ENCODE assay signal across 22 cellular contexts in the genomic region with DNA sequence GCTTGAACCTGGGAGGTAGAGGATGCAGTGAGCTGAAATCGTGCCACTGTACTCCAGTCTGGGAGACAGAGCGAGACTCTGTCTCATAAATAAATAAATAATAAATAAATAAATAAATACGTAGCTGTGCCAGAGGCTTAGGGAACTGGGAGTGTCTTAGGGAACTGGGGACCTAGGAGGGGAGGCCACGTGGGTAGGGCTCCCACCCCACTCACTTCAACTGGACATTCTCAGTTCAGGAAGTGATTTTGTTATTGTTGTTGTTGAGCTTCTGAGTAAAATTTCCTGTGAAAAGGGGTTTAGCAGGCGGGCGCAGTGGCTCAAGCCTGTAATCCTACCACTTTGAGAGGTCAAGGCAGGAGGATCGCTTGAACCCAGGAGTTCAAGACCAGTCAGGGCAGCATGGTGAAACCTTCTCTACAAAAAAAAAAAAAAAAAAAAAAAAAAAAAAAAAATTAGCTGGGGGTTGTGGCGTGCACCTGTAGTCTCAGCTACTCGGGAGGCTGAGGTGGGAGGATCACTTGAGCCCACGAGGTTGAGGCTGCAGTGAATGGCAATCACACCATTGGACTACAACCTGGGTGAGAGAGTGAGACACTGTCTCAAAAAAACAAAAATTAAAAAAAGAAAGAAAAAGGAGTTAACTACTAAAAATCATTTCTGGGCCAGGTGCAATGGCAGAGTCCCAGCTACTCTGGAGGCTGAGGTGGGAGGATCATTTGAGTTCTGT. TPM values are rescaled to one million over a fixed set of nuclear protein-coding genes. Genes with fewer than 3 reads are reported as not detected.
DNase-seq lines count a peak whose midpoint lies in the region; ATAC-seq and TF ChIP-seq lines count a peak whose summit lies in the region.
"Had no signal": no experiment of that assay in that cellular context is flagged by ENCODE, and none has a peak within 500 bp of the region (broad histone marks: within the 10 kb centered on the region; RNA-seq: fewer than 3 reads in every experiment).

No MANE protein-coding gene starts in this region.

- CTCF ChIA-PET in mammary epithelial cell (lab: Charles Lee; ENCODE audit: low non-redundant PET) = no interaction called here
- CTCF ChIA-PET in naive thymus-derived CD4-positive, alpha-beta T cell (lab: Charles Lee) = interaction anchor here (1.0 to 1.1 kb wide), 2 partner anchors 32 to 63 kb away, joined by 3 to 4 read pairs; no protein-coding TSS in a partner anchor

- no peak for TF ChIP-seq POLR2A in breast epithelium (IDR thresholded peaks at IDR 0.05)

- intact Hi-C loops in mammary epithelial cell (cut with micrococcal nuclease) = loop anchor here (10.0 kb wide), 1 partner anchor 246 kb away; the partner anchor contains the start of gene TRAF3
- intact Hi-C loops in breast epithelium (cut with DNase I; ENCODE audit: low total_unique reads) = no loop called here
- intact Hi-C loops in lower lobe of right lung (cut with DNase I) = no loop called here
- intact Hi-C loops in naive thymus-derived CD4-positive, alpha-beta T cell (cut with micrococcal nuclease) = loop anchor here in 1 of 2 donors (10.0 kb wide), 1 partner anchor 166 kb away; no protein-coding TSS in a partner anchor

- peaks cover 10 to 28% (median 24%) of the 10 kb centered on the region in 7 donors for H3K4me1 Mint-ChIP-seq in naive thymus-derived CD4-positive, alpha-beta T cell

- no peaks in the 10 kb centered on the region for H3K27me3 ChIP-seq in mammary epithelial cell (ENCODE audit: insufficient read depth, low read length)
- H3K27me3 ChIP-seq in breast epithelium = no peaks in the 10 kb centered on the region
- no peaks in the 10 kb centered on the region for H3K27me3 ChIP-seq in lower lobe of right lung (ENCODE audit: low read depth)
- no peaks in the 10 kb centered on the region for H3K27me3 ChIP-seq in naive thymus-derived CD4-positive, alpha-beta T cell (ENCODE audit: control insufficient read depth in 2 of 2, insufficient read depth in 2 of 2, low read length in 2 of 2)
- H3K27me3 ChIP-seq: MG63 had no signal

- H3K4me3 ChIP-seq in mammary epithelial cell (replicated peaks in 1 of 3; ENCODE audit: insufficient read depth in 1 of 3, low read depth in 2 of 3, low read length in 3 of 3) = no peak overlapping the region
- H3K4me3 ChIP-seq in breast epithelium = no peak overlapping the region
- no peak overlapping the region for H3K4me3 ChIP-seq in lower lobe of right lung
- no peak overlapping the region for H3K4me3 ChIP-seq in naive thymus-derived CD4-positive, alpha-beta T cell (ENCODE audit: low read length)
- H3K4me3 ChIP-seq: MG63 had no signal

- H4K20me1 ChIP-seq in mammary epithelial cell (ENCODE audit: insufficient read depth, low read length) = no peaks in the 10 kb centered on the region

- 95% methylated on average over 10 of the region's 10 CpGs for WGBS in mammary epithelial cell (ENCODE audit: low coverage, missing lambda C conversion rate)

- peak overlapping the region; percentile 91 for H3K27ac ChIP-seq in mammary epithelial cell (ENCODE audit: insufficient read depth, low read depth, low read length)
- no peak overlapping the region for H3K27ac ChIP-seq in breast epithelium
- peak overlapping the region; percentile 27 for H3K27ac ChIP-seq in lower lobe of right lung
- H3K27ac ChIP-seq in naive thymus-derived CD4-positive, alpha-beta T cell (ENCODE audit: low read depth, low read length) = no peak overlapping the region

- POLR2A ChIA-PET in naive thymus-derived CD4-positive, alpha-beta T cell (lab: Charles Lee) = no interaction called here

- dilution Hi-C loops in mammary epithelial cell (cut with HindIII; ENCODE audit: low sequenced_read_pairs) = no loop called here

- H3K4me1 ChIP-seq in mammary epithelial cell (ENCODE audit: insufficient read depth, low read length) = peaks cover 37% of the 10 kb centered on the region
- H3K4me1 ChIP-seq in breast epithelium = no peaks in the 10 kb centered on the region
- peaks cover 26% of the 10 kb centered on the region for H3K4me1 ChIP-seq in lower lobe of right lung
- peaks cover 9 to 14% of the 10 kb centered on the region in 2 donors for H3K4me1 ChIP-seq in naive thymus-derived CD4-positive, alpha-beta T cell (ENCODE audit: control insufficient read depth in 2 of 2, insufficient read depth in 2 of 2, low read length in 2 of 2)

- H2AFZ ChIP-seq in mammary epithelial cell (ENCODE audit: low read depth, low read length) = no peak overlapping the region

- TF ChIP-seq CTCF in mammary epithelial cell (conservative IDR thresholded peaks at IDR 0.05 in 1 of 2, IDR thresholded peaks at IDR 0.05 in 1 of 2; ENCODE audit: extremely low read depth in 1 of 2, insufficient read depth in 1 of 2, low read depth in 1 of 2, low read length in 2 of 2) (no peak), breast epithelium (IDR thresholded peaks at IDR 0.05) (no peak), lower lobe of right lung (IDR thresholded peaks at IDR 0.05) (no peak)

- H3K79me2 ChIP-seq in mammary epithelial cell (ENCODE audit: insufficient read depth, low read length) = no peaks in the 10 kb centered on the region

- H3K9me3 ChIP-seq in mammary epithelial cell (replicated peaks; ENCODE audit: insufficient read depth, low read length) (no peaks in the 10 kb centered on the region), breast epithelium (no peaks in the 10 kb centered on the region), lower lobe of right lung (no peaks in the 10 kb centered on the region)
- H3K9me3 ChIP-seq in naive thymus-derived CD4-positive, alpha-beta T cell (ENCODE audit: control insufficient read depth in 2 of 3, low read length in 3 of 3) = no peaks in the 10 kb centered on the region
- H3K9me3 ChIP-seq: MG63, SK-N-SH had no signal

- in situ Hi-C loops in mammary epithelial cell (cut with MboI; ENCODE audit: low sequenced_read_pairs in 2 of 2) = no loop called here

- H3K4me3 Mint-ChIP-seq in naive thymus-derived CD4-positive, alpha-beta T cell = no peak overlapping the region
- H3K4me3 Mint-ChIP-seq: HFFc6 had no signal

- ATAC-seq in lower lobe of right lung = no peak
- ATAC-seq in GM19395 (IDR thresholded peaks at IDR 0.05; ENCODE audit: unreplicated experiment) = no peak
- no peak for ATAC-seq in HG03571 (IDR thresholded peaks at IDR 0.05; ENCODE audit: unreplicated experiment)
- no peak for ATAC-seq in naive thymus-derived CD4-positive, alpha-beta T cell
- ATAC-seq: Panc1 had no signal

- no peaks in the 10 kb centered on the region for H3K27me3 Mint-ChIP-seq in naive thymus-derived CD4-positive, alpha-beta T cell

- DNase-seq in mammary epithelial cell = no peak
- no peak for DNase-seq in breast epithelium (ENCODE audit: low spot score in 2 of 2)
- peak; percentile 61 for DNase-seq in dermis blood vessel endothelial cell
- DNase-seq in lower lobe of right lung = no peak
- no peak for DNase-seq in cerebellum (ENCODE audit: low spot score)
- no peak for DNase-seq in naive thymus-derived CD4-positive, alpha-beta T cell
- DNase-seq: 8988T, C1 segment of cervical spinal cord, DMS 273 treated with DMSO at 0.1 percent for 48 hours, GF-D8, HFFc6, MG63, NCI-H1092, NCI-H146, NCI-H2081, NCI-H510A, NCI-H82, Right ventricle myocardium superior, SK-N-SH had no signal

- no TSS peak for BruUV-seq in mammary epithelial cell (replicated peaks; lab: Mats Ljungman, UMichigan)

- no peaks in the 10 kb centered on the region for H3K36me3 Mint-ChIP-seq in naive thymus-derived CD4-positive, alpha-beta T cell

- no peak overlapping the region for H3K9ac ChIP-seq in mammary epithelial cell (ENCODE audit: insufficient read depth, low read length)
- H3K9ac ChIP-seq: SK-N-SH had no signal

- peaks cover 0 to 2% (median 0%) of the 10 kb centered on the region in 11 donors for H3K9me3 Mint-ChIP-seq in naive thymus-derived CD4-positive, alpha-beta T cell
- H3K9me3 Mint-ChIP-seq: HFFc6 had no signal

- H3K4me2 ChIP-seq in mammary epithelial cell (ENCODE audit: insufficient read depth, low read depth, low read length) = no peak overlapping the region
- H3K4me2 ChIP-seq: SK-N-SH had no signal

- H3K36me3 ChIP-seq in mammary epithelial cell (ENCODE audit: insufficient read depth, low read length) (no peaks in the 10 kb centered on the region), breast epithelium (no peaks in the 10 kb centered on the region), lower lobe of right lung (no peaks in the 10 kb centered on the region)
- H3K36me3 ChIP-seq in naive thymus-derived CD4-positive, alpha-beta T cell (ENCODE audit: control insufficient read depth in 2 of 3, insufficient read depth in 3 of 3, low read length in 3 of 3) = no peaks in the 10 kb centered on the region
- H3K36me3 ChIP-seq: MG63 had no signal

- H3K27ac Mint-ChIP-seq in naive thymus-derived CD4-positive, alpha-beta T cell = peak overlapping the region in 1 of 9 donors; percentile 23

RNA-seq across cellular contexts. Expression of gene ANKRD9, which starts 19.0 kb away (rescaled TPM):
- 10 to 100 TPM; 11.8 to 24.0 TPM for total RNA-seq in mammary epithelial cell
- 8.8 TPM for polyA plus RNA-seq in mammary epithelial cell
- polyA minus RNA-seq in mammary epithelial cell = 8.6 TPM
- 10 to 100 TPM; 10.4 to 24.9 (median 22.8) TPM for total RNA-seq in breast epithelium
- 20.3 and 24.2 TPM in 2 replicates for total RNA-seq in dermis blood vessel endothelial cell
- 19.5 TPM for total RNA-seq in lower lobe of right lung
- 7.3 TPM for total RNA-seq in cerebellum
- 1 to 10 TPM; 1.1 to 8.1 (median 2.2) TPM for total RNA-seq in naive thymus-derived CD4-positive, alpha-beta T cell
- under 1 TPM; 0.26 to 0.72 TPM for polyA plus RNA-seq in naive thymus-derived CD4-positive, alpha-beta T cell

Comparison
In these comparisons a context has a peak if more than half of its experiments do, and no peak if none do; other contexts are left out.
1. H3K27ac ChIP-seq: peak in mammary epithelial cell (single experiment) and lower lobe of right lung (single experiment); none in breast epithelium (0 of 2) and naive thymus-derived CD4-positive, alpha-beta T cell (single experiment).